10 cellular contexts compared by ENCODE assay signal in genomic region chr1:109393602-109394233, GRCh38. TPM values are rescaled to one million over a fixed set of nuclear protein-coding genes. Genes with fewer than 3 reads are reported as not detected.
DNase-seq lines count a peak whose midpoint lies in the region; ATAC-seq and TF ChIP-seq lines count a peak whose summit lies in the region.
"Had no signal": no experiment of that assay in that cellular context is flagged by ENCODE, and none has a peak within 500 bp of the region (broad histone marks: within the 10 kb centered on the region; RNA-seq: fewer than 3 reads in every experiment).

No MANE protein-coding gene starts in this region.

- H3K9ac ChIP-seq in SK-N-SH, result no peak overlapping the region

- H3K27ac ChIP-seq in right atrium auricular region (peak overlapping the region; percentile 87 to 93), psoas muscle (peak overlapping the region; percentile 97), SK-N-SH (ENCODE audit: low read depth in 2 of 2, low read length in 1 of 2) (no peak overlapping the region)

- WGBS in psoas muscle, 3 donors, result 43 to 64% (median 50%) methylated on average over 2 of the region's 2 CpGs
- WGBS in SK-N-SH (ENCODE audit: low lambda C conversion rate), result 81% methylated on average over 2 of the region's 2 CpGs

- ATAC-seq in psoas muscle, result no peak
- no peak for ATAC-seq in HG03280 (IDR thresholded peaks at IDR 0.05; ENCODE audit: unreplicated experiment)
- ATAC-seq in HG02885 (IDR thresholded peaks at IDR 0.05; ENCODE audit: poor library complexity, unreplicated experiment), result no peak

- no peaks in the 10 kb centered on the region for H4K20me1 ChIP-seq in SK-N-SH (ENCODE audit: insufficient read depth)

- intact Hi-C loops in cardiac septum (cut with DNase I) (loop anchor here (2.0 kb wide), 1 partner anchor 23 kb away; no protein-coding TSS in a partner anchor), psoas muscle (cut with DNase I) (loop anchor here in 1 of 2 donors (2.0 kb wide), 1 partner anchor 23 kb away; no protein-coding TSS in a partner anchor)

- H3K4me2 ChIP-seq in SK-N-SH, result no peak overlapping the region

- no peaks in the 10 kb centered on the region for H3K36me3 ChIP-seq in right atrium auricular region
- no peaks in the 10 kb centered on the region for H3K36me3 ChIP-seq in psoas muscle (ENCODE audit: insufficient read depth in 1 of 2, low read depth in 1 of 2)
- H3K36me3 ChIP-seq in SK-N-SH (replicated peaks in 1 of 2; ENCODE audit: control insufficient read depth in 1 of 2, insufficient read depth in 2 of 2, low read length in 1 of 2), result no peaks in the 10 kb centered on the region

- H3K27me3 ChIP-seq in right atrium auricular region (no peaks in the 10 kb centered on the region), psoas muscle (ENCODE audit: insufficient read depth in 3 of 3, low read length in 2 of 3) (no peaks in the 10 kb centered on the region), SK-N-SH (ENCODE audit: insufficient read depth) (no peaks in the 10 kb centered on the region)

- H3K4me3 ChIP-seq in right atrium auricular region, result no peak overlapping the region
- peak overlapping the region; percentile 37 for H3K4me3 ChIP-seq in fibroblast of villous mesenchyme (ENCODE audit: low read depth, low read length)
- H3K4me3 ChIP-seq in psoas muscle, result peak overlapping the region; percentile 72
- no peak overlapping the region for H3K4me3 ChIP-seq in SK-N-SH (ENCODE audit: low read depth in 2 of 2, low read length in 1 of 2)

- no peak for TF ChIP-seq RAD21 in SK-N-SH (IDR thresholded peaks at IDR 0.05; ENCODE audit: low read length)

- no peak for TF ChIP-seq EP300 in SK-N-SH (IDR thresholded peaks at IDR 0.05; ENCODE audit: borderline replicate concordance in 1 of 2, low read depth in 1 of 2, low read length in 1 of 2)

- POLR2A ChIA-PET in SK-N-SH (lab: Yijun Ruan, JAX), result no interaction called here

- H3K79me2 ChIP-seq in SK-N-SH (ENCODE audit: insufficient read depth), result peaks cover 43% of the 10 kb centered on the region

- peaks cover 7% of the 10 kb centered on the region for H3F3A ChIP-seq in SK-N-SH (replicated peaks; ENCODE audit: insufficient read depth)

- H3K4me1 ChIP-seq in right atrium auricular region (peaks cover 0 to 82% of the 10 kb centered on the region in 2 donors), psoas muscle (peaks cover 66% of the 10 kb centered on the region), SK-N-SH (ENCODE audit: control insufficient read depth in 1 of 2, insufficient read depth in 2 of 2, low read depth in 1 of 2, low read length in 1 of 2) (peaks cover 16 to 24% of the 10 kb centered on the region in 2 experiments; a peak in 3 of 4 replicates)

- H3K9me2 ChIP-seq in SK-N-SH, result no peaks in the 10 kb centered on the region

- H2AFZ ChIP-seq in SK-N-SH (ENCODE audit: low read depth), result no peak overlapping the region

- CTCF ChIA-PET in SK-N-SH (lab: Yijun Ruan, JAX), result interaction anchor here (0.8 kb wide), 1 partner anchor 153 kb away, joined by 3 read pairs; no protein-coding TSS in a partner anchor

- TF ChIP-seq CTCF in right atrium auricular region (IDR thresholded peaks at IDR 0.05) (no peak), fibroblast of villous mesenchyme (IDR thresholded peaks at IDR 0.05; ENCODE audit: insufficient read depth, low read depth, low read length) (no peak), psoas muscle (IDR thresholded peaks at IDR 0.05) (no peak), SK-N-SH (IDR thresholded peaks at IDR 0.05) (no peak)

- DNase-seq in right atrium auricular region (ENCODE audit: low spot score) (no peak), cardiac septum (ENCODE audit: low spot score) (no peak), fibroblast of villous mesenchyme (ENCODE audit: low read depth) (no peak), psoas muscle (no peak), SK-N-SH (no peak)
- DNase-seq in effector CD8-positive, alpha-beta T cell (lab: John Stamatoyannopoulos, UW), result no peak
- DNase-seq: activated effector memory CD4-positive, alpha-beta T cell treated with anti-CD3 and anti-CD28 coated beads, Interleukin-2, amount 50 U/mL, for 16 hours; NCI-H1048 had no signal

- H3K9me3 ChIP-seq in right atrium auricular region, result no peaks in the 10 kb centered on the region
- H3K9me3 ChIP-seq in psoas muscle, result no peaks in the 10 kb centered on the region
- no peaks in the 10 kb centered on the region for H3K9me3 ChIP-seq in SK-N-SH

TF ChIP-seq in SK-N-SH, 30 proteins besides CTCF, POLR2A, EP300 and RAD21:
- no peak for TF ChIP-seq EZH2phosphoT487 (IDR thresholded peaks at IDR 0.05; ENCODE audit: borderline replicate concordance, low read depth)
- no peak for TF ChIP-seq NFIC (IDR thresholded peaks at IDR 0.05; ENCODE audit: borderline replicate concordance)
- no peak for TF ChIP-seq GABPA (IDR thresholded peaks at IDR 0.05; ENCODE audit: low read depth)
- no peak for TF ChIP-seq JUND (IDR thresholded peaks at IDR 0.05)
- no peak for TF ChIP-seq TEAD4 (IDR thresholded peaks at IDR 0.05; ENCODE audit: borderline replicate concordance, insufficient read depth)
- TF ChIP-seq FOSL2 (IDR thresholded peaks at IDR 0.05; ENCODE audit: borderline replicate concordance, low read depth), result no peak
- no peak for TF ChIP-seq MEF2A (IDR thresholded peaks at IDR 0.05; ENCODE audit: borderline replicate concordance, low read depth)
- TF ChIP-seq ELF1 (IDR thresholded peaks at IDR 0.05), result no peak
- TF ChIP-seq FOXM1 (IDR thresholded peaks at IDR 0.05; ENCODE audit: low read depth), result no peak
- no peak for TF ChIP-seq SIN3A (IDR thresholded peaks at IDR 0.05; ENCODE audit: borderline replicate concordance, low read depth, low read length)
- no peak for TF ChIP-seq PBX3 (IDR thresholded peaks at IDR 0.05)
- no peak for TF ChIP-seq SMC3 (IDR thresholded peaks at IDR 0.05; ENCODE audit: low read depth, low read length)
- TF ChIP-seq USF2 (IDR thresholded peaks at IDR 0.05; ENCODE audit: borderline replicate concordance, low read depth, low read length), result no peak
TF ChIP-seq in SK-N-SH: peak in this region for 0.

RNA-seq across cellular contexts. Expression of gene SORT1, which starts 4.0 kb away (rescaled TPM):
- total RNA-seq in right atrium auricular region, result 100 to 1,000 TPM; 114 to 120 TPM
- 184 TPM for total RNA-seq in cardiac septum
- 38.4 and 41.9 TPM in 2 replicates for total RNA-seq in fibroblast of villous mesenchyme
- 100 to 1,000 TPM; 123 to 363 (median 207) TPM for total RNA-seq in psoas muscle
- polyA plus RNA-seq in psoas muscle, result 100 to 1,000 TPM in 1 of 3 donors, 10 to 100 TPM in 2; 15.8 to 131 (median 81.9) TPM
- polyA plus RNA-seq in SK-N-SH (2012; rRNA removed), result 8.5 and 13.7 TPM in 2 replicates
- 11.2 and 12.1 TPM in 2 replicates for polyA plus RNA-seq in SK-N-SH (2012; cell fraction: cytosol; rRNA removed)
- polyA plus RNA-seq in SK-N-SH (2012; cell fraction: nucleus; rRNA removed), result 5.4 and 9.9 TPM in 2 replicates

RNA-seq across cellular contexts. Expression of gene PSMA5, which starts 32.5 kb away (rescaled TPM):
- total RNA-seq in right atrium auricular region (10 to 100 TPM; 19.8 to 27.6 TPM), cardiac septum (60.7 TPM), fibroblast of villous mesenchyme (70.2 and 119 TPM in 2 replicates), psoas muscle (100 to 1,000 TPM in 1 of 4 donors, 10 to 100 TPM in 3; 58.1 to 123 (median 94.6) TPM)
- polyA plus RNA-seq in psoas muscle (100 to 1,000 TPM in 2 of 3 donors, 10 to 100 TPM in 1; 90.6 to 213 (median 146) TPM), SK-N-SH (2012; rRNA removed) (118 and 139 TPM in 2 replicates)
- 136 and 148 TPM in 2 replicates for polyA plus RNA-seq in SK-N-SH (2012; cell fraction: cytosol; rRNA removed)
- 47.4 and 81.0 TPM in 2 replicates for polyA plus RNA-seq in SK-N-SH (2012; cell fraction: nucleus; rRNA removed)

Comparison
In these comparisons a context has a peak if more than half of its experiments do, and no peak if none do; other contexts are left out.
1. H3K27ac ChIP-seq: peak in right atrium auricular region (2 of 2) and psoas muscle (single experiment); none in SK-N-SH (0 of 2).
2. H3K4me3 ChIP-seq: peak in fibroblast of villous mesenchyme (single experiment) and psoas muscle (single experiment); none in right atrium auricular region (0 of 2) and SK-N-SH (0 of 2).